Comparison of ENCODE assay signal across 9 cellular contexts in the genomic region with DNA sequence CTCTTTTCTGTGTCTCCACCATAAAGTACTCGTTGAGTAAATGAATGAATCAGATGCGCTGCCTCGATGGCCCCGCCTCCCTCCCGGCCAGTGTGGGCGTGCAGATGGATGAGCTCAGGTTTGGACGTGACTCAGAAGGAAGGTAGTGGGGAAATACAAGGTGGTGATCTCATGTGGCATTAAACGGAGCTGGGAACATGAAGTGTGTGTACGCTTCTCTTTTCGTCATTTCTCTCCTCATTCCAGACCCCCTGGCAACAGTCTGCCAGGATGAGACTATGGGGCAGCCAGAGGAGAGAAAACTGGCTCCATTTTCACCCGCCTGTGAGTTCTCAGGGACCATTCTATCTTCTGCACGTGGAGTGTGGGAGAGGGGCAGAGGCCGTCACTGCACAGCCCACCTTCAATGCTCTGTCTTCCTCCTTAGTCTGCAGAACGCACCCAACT.
A peak's percentile ranks its signal among the peaks of the same experiment; 100 is the strongest.
DNase-seq lines count a peak whose midpoint lies in the region; ATAC-seq and TF ChIP-seq lines count a peak whose summit lies in the region.
"Had no signal": no experiment of that assay in that cellular context is flagged by ENCODE, and none has a peak within 500 bp of the region (broad histone marks: within the 10 kb centered on the region; RNA-seq: fewer than 3 reads in every experiment).

No MANE protein-coding gene starts in this region.

- no peak overlapping the region for H3K4me3 ChIP-seq in tibial nerve

- 52 to 53% methylated on average over 14 of the region's 14 CpGs for WGBS in tibial nerve, 2 donors

- H3K36me3 Mint-ChIP-seq in T-helper 2 cell treated with Interferon-gamma antibody and Interleukin-4, amounts not matched to agents 5 μg/mL and 100 μg/mL, for 36 hours (ENCODE audit: low read depth) = no peaks in the 10 kb centered on the region

- H3K4me1 Mint-ChIP-seq in T-helper 2 cell treated with Interferon-gamma antibody and Interleukin-4, amounts not matched to agents 5 μg/mL and 100 μg/mL, for 36 hours (ENCODE audit: low read depth) = peaks cover 2% of the 10 kb centered on the region

- ATAC-seq in HG03097 (IDR thresholded peaks at IDR 0.05; ENCODE audit: low FRiP score, unreplicated experiment) = no peak

- H3K27me3 ChIP-seq in tibial nerve = no peaks in the 10 kb centered on the region

- H3K27ac Mint-ChIP-seq in T-helper 2 cell treated with Interferon-gamma antibody and Interleukin-4, amounts not matched to agents 5 μg/mL and 100 μg/mL, for 36 hours = no peak overlapping the region

- no peaks in the 10 kb centered on the region for H3K36me3 ChIP-seq in tibial nerve

- no peak for TF ChIP-seq EP300 in tibial nerve (IDR thresholded peaks at IDR 0.05)

- no peak for TF ChIP-seq CTCF in tibial nerve (IDR thresholded peaks at IDR 0.05)

- DNase-seq in activated CD4-positive, alpha-beta T cell treated with anti-CD3 and anti-CD28 coated beads, Interleukin-2, amount 50 U/mL, for 48 hours = peak; percentile 59 to 72
- DNase-seq in activated CD4-positive, alpha-beta T cell treated with anti-CD3 and anti-CD28 coated beads for 4 hours = no peak
- DNase-seq in T-helper 2 cell treated with Interferon-gamma antibody and Interleukin-4, amounts not matched to agents 5 μg/mL and 100 μg/mL, for 36 hours (ENCODE audit: low spot score) = peak; percentile 77
- peak in 39 of 42 donors; percentile 16 to 75 (median 53) for DNase-seq in head of caudate nucleus
- peak; percentile 77 for DNase-seq in stimulated activated CD8-positive, alpha-beta memory T cell treated with anti-CD3 and anti-CD28 coated beads, Interleukin-4, amount 100 ng/mL, for 48 hours
- no peak for DNase-seq in tibial nerve (ENCODE audit: low spot score in 2 of 2)
- DNase-seq in OCI-M2 (lab: John Stamatoyannopoulos, UW; ENCODE audit: unreplicated experiment) = no peak
- DNase-seq: NCI-H187 treated with DMSO at 0.1 percent for 48 hours had no signal

- no peak for TF ChIP-seq POLR2A in tibial nerve (IDR thresholded peaks at IDR 0.05)

- no peaks in the 10 kb centered on the region for H3K9me3 ChIP-seq in tibial nerve

- H3K4me1 ChIP-seq in tibial nerve = peaks cover 0 to 15% (median 0%) of the 10 kb centered on the region in 4 donors

- H3K27me3 Mint-ChIP-seq in T-helper 2 cell treated with Interferon-gamma antibody and Interleukin-4, amounts not matched to agents 5 μg/mL and 100 μg/mL, for 36 hours (ENCODE audit: low read depth) = peaks cover 5% of the 10 kb centered on the region

- intact Hi-C loops in head of caudate nucleus (cut with DNase I) = no loop called here

- no peak overlapping the region for H3K4me3 Mint-ChIP-seq in T-helper 2 cell treated with Interferon-gamma antibody and Interleukin-4, amounts not matched to agents 5 μg/mL and 100 μg/mL, for 36 hours

- H3K27ac ChIP-seq in tibial nerve = no peak overlapping the region

- no peaks in the 10 kb centered on the region for H3K9me3 Mint-ChIP-seq in T-helper 2 cell treated with Interferon-gamma antibody and Interleukin-4, amounts not matched to agents 5 μg/mL and 100 μg/mL, for 36 hours

Comparison
In these comparisons a context has a peak if more than half of its experiments do, and no peak if none do; other contexts are left out.
1. DNase-seq: peak in activated CD4-positive, alpha-beta T cell treated with anti-CD3 and anti-CD28 coated beads, Interleukin-2, amount 50 U/mL, for 48 hours (2 of 2), T-helper 2 cell treated with Interferon-gamma antibody and Interleukin-4, amounts not matched to agents 5 μg/mL and 100 μg/mL, for 36 hours (single experiment), head of caudate nucleus (39 of 42) and stimulated activated CD8-positive, alpha-beta memory T cell treated with anti-CD3 and anti-CD28 coated beads, Interleukin-4, amount 100 ng/mL, for 48 hours (single experiment); none in activated CD4-positive, alpha-beta T cell treated with anti-CD3 and anti-CD28 coated beads for 4 hours (0 of 2), tibial nerve (0 of 2) and OCI-M2 (single experiment).